In the genomic region with DNA sequence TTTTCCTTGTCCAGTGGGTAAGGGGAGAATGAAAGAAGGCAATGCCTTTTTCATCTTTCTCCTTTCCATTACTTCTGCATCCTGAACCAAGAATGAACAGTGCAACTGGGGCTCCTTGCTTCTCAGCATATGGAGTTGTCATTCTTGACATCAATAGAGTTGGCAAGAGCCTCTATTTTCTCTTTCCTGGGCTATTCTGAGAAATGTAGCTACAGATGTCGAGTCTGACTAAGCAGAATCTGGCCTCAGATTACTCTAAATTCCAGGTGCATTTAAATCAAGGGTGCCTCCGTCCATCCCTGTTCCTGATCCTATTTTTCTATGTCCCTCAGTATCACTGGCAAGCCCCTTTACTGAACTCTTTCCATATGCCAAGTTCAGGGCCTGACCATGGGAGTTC, we compare ENCODE assay signal across 24 cellular contexts.
"Had no signal": no experiment of that assay in that cellular context is flagged by ENCODE, and none has a peak within 500 bp of the region (broad histone marks: within the 10 kb centered on the region; RNA-seq: fewer than 3 reads in every experiment).

No MANE protein-coding gene starts in this region.

- H3K27me3 ChIP-seq: dorsolateral prefrontal cortex, gastrocnemius medialis, left lung, ovary, stomach, testis, tibial artery had no signal

- H3K4me3 ChIP-seq: dorsolateral prefrontal cortex, gastrocnemius medialis, left lung, ovary, smooth muscle cell, stomach, testis, tibial artery had no signal

- H3K27me3 Mint-ChIP-seq: type B pancreatic cell had no signal

- H3K4me1 Mint-ChIP-seq: natural killer cell had no signal

- H3K4me3 Mint-ChIP-seq: natural killer cell, type B pancreatic cell had no signal

- FAIRE-seq: colon had no signal

- H3K36me3 Mint-ChIP-seq: natural killer cell had no signal

- H3K4me2 ChIP-seq: smooth muscle cell had no signal

- DNase-seq: dorsolateral prefrontal cortex; effector CD4-positive, alpha-beta T cell; foreskin fibroblast; gastrocnemius medialis; head of caudate nucleus; left cardiac atrium; left lung; mesendoderm; midbrain; natural killer cell; occipital lobe; ovary; stimulated activated CD4-positive, alpha-beta T cell treated with anti-CD3 and anti-CD28 coated beads, Interleukin-12 subunit alpha, Interleukin-12 subunit beta, amount 100 ng/mL, for 4 hours; stimulated activated CD4-positive, alpha-beta T cell treated with anti-CD3 and anti-CD28 coated beads, Interleukin-1b, Interleukin-23, amount 100 ng/mL, for 48 hours; stimulated activated CD4-positive, alpha-beta T cell treated with anti-CD3 and anti-CD28 coated beads, Interleukin-4, amount 100 ng/mL, for 1 hour; stimulated activated CD8-positive, alpha-beta memory T cell treated with anti-CD3 and anti-CD28 coated beads, Interleukin-4, amount 100 ng/mL, for 48 hours; stimulated activated naive CD4-positive, alpha-beta T cell treated with Interleukin-2 at 50 U/mL for 16 hours; stomach; testis; tibial artery had no signal

- H3K27ac ChIP-seq: gastrocnemius medialis, left lung, stomach, tibial artery had no signal

- H3K4me1 ChIP-seq: gastrocnemius medialis, left lung, stomach, tibial artery had no signal

- H3K36me3 ChIP-seq: gastrocnemius medialis, left lung, ovary, stomach, tibial artery had no signal

- ATAC-seq: gastrocnemius medialis, left cardiac atrium, left lung, natural killer cell, sciatic nerve had no signal

- H3K27ac Mint-ChIP-seq: natural killer cell, type B pancreatic cell had no signal

- H3K9me3 ChIP-seq: gastrocnemius medialis, ovary, testis had no signal
